Comparison of ENCODE assay signal across 3 cellular contexts in genomic region chr1:151255381-151255780, GRCh38.
TF ChIP-seq lines count a peak whose summit lies in the region.

No MANE protein-coding gene starts in this region.

TF ChIP-seq in A549, 52 proteins besides CTCF, POLR2A, EP300 and RAD21:
- no peak for TF ChIP-seq BCL3 (IDR thresholded peaks at IDR 0.05)
- no peak for TF ChIP-seq TP53 (CRISPR knock-in tag; IDR thresholded peaks at IDR 0.05)
- TF ChIP-seq CBX8 (IDR thresholded peaks at IDR 0.05), result no peak

TF ChIP-seq in HCT116, 20 proteins besides CTCF, POLR2A, EP300 and RAD21:
- TF ChIP-seq JUND (IDR thresholded peaks at IDR 0.05) (no peak), POLR2AphosphoS5 (IDR thresholded peaks at IDR 0.05; ENCODE audit: low read depth, low read length) (no peak), SIN3A (IDR thresholded peaks at IDR 0.05; ENCODE audit: low read depth) (no peak), EZH2phosphoT487 (IDR thresholded peaks at IDR 0.05; ENCODE audit: borderline replicate concordance) (no peak), TCF7L2 (IDR thresholded peaks at IDR 0.05; ENCODE audit: borderline replicate concordance, extremely low read depth, insufficient read depth, insufficient read length) (no peak), EZH2 (IDR thresholded peaks at IDR 0.05) (no peak), EGR1 (IDR thresholded peaks at IDR 0.05; ENCODE audit: low read depth) (no peak), ZNF274 (IDR thresholded peaks at IDR 0.05; ENCODE audit: low read depth, low read length) (no peak), SP1 (IDR thresholded peaks at IDR 0.05; ENCODE audit: low read depth) (no peak), REST (IDR thresholded peaks at IDR 0.05; ENCODE audit: low read depth) (no peak), ZFX (IDR thresholded peaks at IDR 0.05) (no peak), MAX (IDR thresholded peaks at IDR 0.05) (no peak), CBX3 (IDR thresholded peaks at IDR 0.05; ENCODE audit: low read depth) (no peak), FOSL1 (IDR thresholded peaks at IDR 0.05; ENCODE audit: low read depth) (no peak), SRF (IDR thresholded peaks at IDR 0.05; ENCODE audit: low read depth) (no peak), ATF3 (IDR thresholded peaks at IDR 0.05) (no peak), ELF1 (IDR thresholded peaks at IDR 0.05; ENCODE audit: borderline replicate concordance, low read depth) (no peak), ZBTB33 (IDR thresholded peaks at IDR 0.05; ENCODE audit: extremely low read depth, insufficient replicate concordance, low read length) (no peak), CEBPB (IDR thresholded peaks at IDR 0.05; ENCODE audit: low read depth) (no peak), YY1 (IDR thresholded peaks at IDR 0.05; ENCODE audit: extremely low read depth, insufficient replicate concordance, low read depth, low read length) (no peak)

TF ChIP-seq in GM12878, 131 proteins besides CTCF, POLR2A, EP300 and RAD21:
- TF ChIP-seq BACH1 (IDR thresholded peaks at IDR 0.05; ENCODE audit: borderline replicate concordance) (no peak), IKZF2 (IDR thresholded peaks at IDR 0.05) (no peak), CHD1 (IDR thresholded peaks at IDR 0.05; ENCODE audit: low read depth, low read length) (no peak), MEF2A (IDR thresholded peaks at IDR 0.05; ENCODE audit: insufficient read depth, low read depth, low read length) (no peak), YBX1 (IDR thresholded peaks at IDR 0.05) (no peak), SMARCA5 (IDR thresholded peaks at IDR 0.05) (no peak), BMI1 (IDR thresholded peaks at IDR 0.05; ENCODE audit: borderline replicate concordance) (no peak)
